Comparison of ENCODE assay signal across 7 cellular contexts in genomic region chr1:88935522-88936222, GRCh38. TPM values are rescaled to one million over a fixed set of nuclear protein-coding genes. Genes with fewer than 3 reads are reported as not detected.
DNase-seq lines count a peak whose midpoint lies in the region; ATAC-seq, FAIRE-seq and TF ChIP-seq lines count a peak whose summit lies in the region.

No MANE protein-coding gene starts in this region.

- no peak overlapping the region for H3K4me3 ChIP-seq in neural cell (ENCODE audit: low read length)

- no peaks in the 10 kb centered on the region for H3K9me3 ChIP-seq in neural cell (ENCODE audit: low read length)

- H3K9ac ChIP-seq in neural cell (ENCODE audit: low read length): no peak overlapping the region

- no peaks in the 10 kb centered on the region for H3K79me2 ChIP-seq in neural cell (replicated peaks; ENCODE audit: insufficient read depth, low read length)

- peaks cover 10% of the 10 kb centered on the region for H3K36me3 ChIP-seq in neural cell (ENCODE audit: insufficient read depth, low read length)

- TF ChIP-seq CTCF in neural cell (IDR thresholded peaks at IDR 0.05; ENCODE audit: poor library complexity, severe bottlenecking): peak; percentile 79

- peak; percentile 76 for FAIRE-seq in endometrium (lab: Jason Lieb, UNC)

- no peaks in the 10 kb centered on the region for H4K20me1 ChIP-seq in neural cell (ENCODE audit: insufficient read depth)

- H3K4me2 ChIP-seq in neural cell (ENCODE audit: low read length): no peak overlapping the region

- ATAC-seq in HG03354 (IDR thresholded peaks at IDR 0.05; ENCODE audit: poor library complexity, severe bottlenecking, unreplicated experiment): peak; percentile 62
- ATAC-seq in HG02870 (IDR thresholded peaks at IDR 0.05; ENCODE audit: unreplicated experiment): no peak

- H2AFZ ChIP-seq in neural cell (ENCODE audit: low read depth, low read length): no peak overlapping the region

- H3K27me3 ChIP-seq in neural cell (ENCODE audit: insufficient read depth, low read depth, low read length): no peaks in the 10 kb centered on the region

- no peaks in the 10 kb centered on the region for H3K9me2 ChIP-seq in neural cell (ENCODE audit: insufficient read depth, low read length)

- TF ChIP-seq EP300 in neural cell (conservative IDR thresholded peaks at IDR 0.05; ENCODE audit: poor library complexity, severe bottlenecking): no peak

- TF ChIP-seq RAD21 in neural cell (conservative IDR thresholded peaks at IDR 0.05): peak; percentile 54

- no peak overlapping the region for H3K27ac ChIP-seq in neural cell (ENCODE audit: low read length)

- H3F3A ChIP-seq in neural cell (ENCODE audit: insufficient read depth, low read length, poor library complexity, severe bottlenecking): no peaks in the 10 kb centered on the region

- peak; percentile 55 for DNase-seq in EH (ENCODE audit: low read depth)
- DNase-seq in OCI-M1 (lab: John Stamatoyannopoulos, UW): peak; percentile 47
- no peak for DNase-seq in activated effector memory CD4-positive, alpha-beta T cell treated with anti-CD3 and anti-CD28 coated beads, Interleukin-2, amount 50 U/mL, for 16 hours

TF ChIP-seq in neural cell, 6 proteins besides CTCF, POLR2A, EP300 and RAD21:
- TF ChIP-seq REST (IDR thresholded peaks at IDR 0.05; ENCODE audit: borderline replicate concordance) (no peak), SMC3 (conservative IDR thresholded peaks at IDR 0.05; ENCODE audit: poor library complexity) (peak; percentile 63), EZH2 (IDR thresholded peaks at IDR 0.05; ENCODE audit: borderline replicate concordance, insufficient read depth, low read length, poor library complexity, severe bottlenecking) (no peak), TAF1 (IDR thresholded peaks at IDR 0.05; ENCODE audit: low read depth) (no peak)

RNA-seq across cellular contexts. Expression of gene GTF2B, which starts 44.3 kb away (rescaled TPM):
- 129 and 142 TPM in 2 replicates for polyA plus RNA-seq in neural cell
- polyA minus RNA-seq in neural cell: 110 and 111 TPM in 2 replicates

RNA-seq across cellular contexts. Expression of gene KYAT3, which starts 56.8 kb away (rescaled TPM):
- polyA plus RNA-seq in neural cell: 11.7 and 18.2 TPM in 2 replicates
- 12.2 TPM in 2 replicates for polyA minus RNA-seq in neural cell

RNA-seq across cellular contexts. Expression of gene RBMXL1, which starts 56.8 kb away (rescaled TPM):
- 12.6 and 13.9 TPM in 2 replicates for polyA plus RNA-seq in neural cell
- polyA minus RNA-seq in neural cell: 27.5 and 33.7 TPM in 2 replicates
